20 cellular contexts compared by ENCODE assay signal in the genomic region with DNA sequence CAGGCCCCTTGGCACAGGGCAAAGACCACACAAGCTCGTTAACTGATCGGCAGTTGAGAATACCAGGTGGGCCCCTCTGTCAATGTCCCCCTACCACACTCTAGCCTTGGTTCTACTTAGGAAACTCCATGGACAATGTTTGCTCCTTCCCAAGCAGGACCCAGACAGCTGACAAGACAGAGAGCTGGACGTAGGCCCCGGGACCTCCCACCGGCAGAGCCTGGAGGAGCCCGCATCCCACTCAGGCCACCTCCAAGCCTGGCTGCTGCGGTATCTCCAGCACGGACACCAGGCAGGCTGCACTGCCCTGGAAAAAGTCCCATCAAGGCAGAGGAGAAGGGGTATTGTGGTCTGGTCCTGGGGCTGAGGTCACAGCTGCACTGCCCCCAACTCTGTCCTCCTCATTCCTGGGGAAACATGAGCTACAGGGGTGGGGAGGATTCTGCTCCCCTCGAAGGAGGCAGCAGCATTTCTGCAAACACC. TPM values are rescaled to one million over a fixed set of nuclear protein-coding genes. Genes with fewer than 3 reads are reported as not detected.
"Had no signal": no experiment of that assay in that cellular context is flagged by ENCODE, and none has a peak within 500 bp of the region (broad histone marks: within the 10 kb centered on the region; RNA-seq: fewer than 3 reads in every experiment).

No MANE protein-coding gene starts in this region.

- ATAC-seq: left colon; stimulated activated naive CD8-positive, alpha-beta T cell treated with anti-CD3 and anti-CD28 coated beads, Interleukin-15, amount 100 ng/mL, for 72 hours; T-cell had no signal

- DNase-seq: activated CD4-positive, alpha-beta T cell treated with anti-CD3 and anti-CD28 coated beads, Interleukin-2, amount 50 U/mL, for 4 hours; activated T-cell treated with anti-CD3 and anti-CD28 coated beads, Interleukin-2, amount 50 U/mL, for 24 hours; dermis blood vessel endothelial cell; effector memory CD4-positive, alpha-beta T cell; esophagus squamous epithelium; left colon; midbrain; occipital lobe; stimulated activated CD4-positive, alpha-beta T cell treated with anti-CD3 and anti-CD28 coated beads, Interleukin-4, amount 100 ng/mL, for 1 hour; stimulated activated naive CD8-positive, alpha-beta T cell treated with anti-CD3 and anti-CD28 coated beads, Interleukin-15, amount 100 ng/mL, for 72 hours; T-cell had no signal

- H3K36me3 ChIP-seq: esophagus squamous epithelium, suprapubic skin had no signal

- H3K4me3 Mint-ChIP-seq: activated naive CD4-positive, alpha-beta T cell treated with anti-CD3 and anti-CD28 coated beads, Interleukin-2, amount 50 U/mL, for 24 hours; activated T-cell treated with anti-CD3 and anti-CD28 coated beads, Interleukin-2, amount 50 U/mL, for 24 hours; nephron; stimulated activated naive CD8-positive, alpha-beta T cell treated with anti-CD3 and anti-CD28 coated beads, Interleukin-15, amount 100 ng/mL, for 72 hours; T-cell; type B pancreatic cell had no signal

- H3K36me3 Mint-ChIP-seq: activated naive CD4-positive, alpha-beta T cell treated with anti-CD3 and anti-CD28 coated beads, Interleukin-2, amount 50 U/mL, for 24 hours; T-cell; type B pancreatic cell had no signal

- H3K9me3 Mint-ChIP-seq: activated naive CD4-positive, alpha-beta T cell treated with anti-CD3 and anti-CD28 coated beads, Interleukin-2, amount 50 U/mL, for 24 hours; activated T-cell treated with anti-CD3 and anti-CD28 coated beads, Interleukin-2, amount 50 U/mL, for 24 hours; activated T-helper 2 cell treated with anti-CD3 and anti-CD28 coated beads, Interferon-gamma antibody, Interleukin-2, Interleukin-4, amounts not matched to agents 10 μg/mL and 5 μg/mL and 100 μg/mL, durations not matched to agents 14 hours and 24 hours and 36 hours; stimulated activated naive CD8-positive, alpha-beta T cell treated with anti-CD3 and anti-CD28 coated beads, Interleukin-15, amount 100 ng/mL, for 72 hours; T-cell; type B pancreatic cell had no signal

- H3K27ac ChIP-seq: esophagus squamous epithelium, skin epidermis, suprapubic skin had no signal

- H3K27ac Mint-ChIP-seq: activated naive CD4-positive, alpha-beta T cell treated with anti-CD3 and anti-CD28 coated beads, Interleukin-2, amount 50 U/mL, for 24 hours; activated T-cell treated with anti-CD3 and anti-CD28 coated beads, Interleukin-2, amount 50 U/mL, for 24 hours; activated T-helper 2 cell treated with anti-CD3 and anti-CD28 coated beads, Interferon-gamma antibody, Interleukin-2, Interleukin-4, amounts not matched to agents 10 μg/mL and 5 μg/mL and 100 μg/mL, durations not matched to agents 14 hours and 24 hours and 36 hours; nephron; progenitor cell of endocrine pancreas; stimulated activated naive CD8-positive, alpha-beta T cell treated with anti-CD3 and anti-CD28 coated beads, Interleukin-15, amount 100 ng/mL, for 72 hours; T-cell; type B pancreatic cell had no signal

- H3K4me1 Mint-ChIP-seq: activated naive CD4-positive, alpha-beta T cell treated with anti-CD3 and anti-CD28 coated beads, Interleukin-2, amount 50 U/mL, for 24 hours had no signal

- H3K4me3 ChIP-seq: esophagus squamous epithelium, skin epidermis, suprapubic skin had no signal

RNA-seq across cellular contexts. Expression of a gene that starts 6.2 kb away (rescaled TPM):
- total RNA-seq: activated T-helper 2 cell treated with anti-CD3 and anti-CD28 coated beads, Interferon-gamma antibody, Interleukin-2, Interleukin-4, amounts not matched to agents 10 μg/mL and 5 μg/mL and 100 μg/mL, durations not matched to agents 14 hours and 24 hours and 36 hours; bronchial epithelial cell; dermis blood vessel endothelial cell; esophagus squamous epithelium; left colon; lung microvascular endothelial cell; suprapubic skin had no signal
